In genomic region chr9:83927591-83927990, GRCh38 we compare ENCODE assay signal across 30 cellular contexts.
"Had no signal": no experiment of that assay in that cellular context is flagged by ENCODE, and none has a peak within 500 bp of the region (broad histone marks: within the 10 kb centered on the region; RNA-seq: fewer than 3 reads in every experiment).

No MANE protein-coding gene starts in this region.

- H3K27me3 ChIP-seq: neutrophil, pancreas, spleen, suprapubic skin, testis, tibial artery, transverse colon, upper lobe of right lung, uterus had no signal

- H3K4me2 ChIP-seq: smooth muscle cell had no signal

- DNase-seq: naive thymus-derived CD8-positive, alpha-beta T cell; nephron progenitor cell; nucleus accumbens; pancreas; psoas muscle; right cardiac atrium; spleen; stimulated activated CD4-positive, alpha-beta T cell treated with anti-CD3 and anti-CD28 coated beads, Interleukin-12 subunit alpha, Interleukin-12 subunit beta, amount 100 ng/mL, for 4 hours; stimulated activated CD4-positive, alpha-beta T cell treated with anti-CD3 and anti-CD28 coated beads, Interleukin-1b, Interleukin-23, amount 100 ng/mL, for 48 hours; stimulated activated CD4-positive, alpha-beta T cell treated with anti-CD3 and anti-CD28 coated beads, Interleukin-4, amount 100 ng/mL, for 1 hour; stimulated activated CD4-positive, alpha-beta T cell treated with anti-CD3 and anti-CD28 coated beads, Interleukin-4, amount 100 ng/mL, for 4 hours; stimulated activated CD8-positive, alpha-beta memory T cell treated with anti-CD3 and anti-CD28 coated beads, Interleukin-4, amount 100 ng/mL, for 48 hours; stimulated activated naive CD4-positive, alpha-beta T cell; stimulated activated naive CD8-positive, alpha-beta T cell treated with anti-CD3 and anti-CD28 coated beads, Interleukin-15, amount 100 ng/mL, for 72 hours; stimulated activated naive CD8-positive, alpha-beta T cell treated with anti-CD3 and anti-CD28 coated beads, Interleukin-15, Interleukin-2, amounts not matched to agents 100 U/mL and 50 U/mL, for 24 hours; substantia nigra; testis; tibial artery; transverse colon; upper lobe of right lung; uterus had no signal

- H3K27ac ChIP-seq: neutrophil, pancreas, psoas muscle, skin epidermis, spleen, suprapubic skin, testis, tibial artery, transverse colon, upper lobe of right lung, uterus had no signal

- H3K4me3 ChIP-seq: pancreas, psoas muscle, skin epidermis, smooth muscle cell, spleen, suprapubic skin, testis, tibial artery, transverse colon, upper lobe of right lung, uterus had no signal

- FAIRE-seq: pancreas had no signal

- H3K9me3 Mint-ChIP-seq: naive thymus-derived CD8-positive, alpha-beta T cell; natural killer cell treated with Interleukin-12 subunit alpha and Interleukin-12 subunit beta and Interleukin-15 and Interleukin-18, amount 100 ng/mL, for 72 hours; nephron progenitor cell; neural crest cell; stimulated activated memory B cell treated with anti-CD40 and anti-IgM and Interleukin-4, amounts not matched to agents 10 μg/mL and 1 μg/mL and 100 μg/mL, for 72 hours; stimulated activated naive CD8-positive, alpha-beta T cell treated with anti-CD3 and anti-CD28 coated beads, Interleukin-15, amount 100 ng/mL, for 72 hours; type B pancreatic cell had no signal

- H3K36me3 ChIP-seq: neutrophil, pancreas, spleen, suprapubic skin, tibial artery, transverse colon, upper lobe of right lung, uterus had no signal

- H3K36me3 Mint-ChIP-seq: naive thymus-derived CD8-positive, alpha-beta T cell; natural killer cell treated with Interleukin-12 subunit alpha and Interleukin-12 subunit beta and Interleukin-15 and Interleukin-18, amount 100 ng/mL, for 72 hours; stimulated activated memory B cell treated with anti-CD40 and anti-IgM and Interleukin-4, amounts not matched to agents 10 μg/mL and 1 μg/mL and 100 μg/mL, for 72 hours; type B pancreatic cell had no signal

- H3K4me1 Mint-ChIP-seq: nephron progenitor cell, neural crest cell had no signal

- ATAC-seq: naive thymus-derived CD8-positive, alpha-beta T cell; natural killer cell treated with Interleukin-12 subunit alpha and Interleukin-12 subunit beta and Interleukin-15 and Interleukin-18, amount 100 ng/mL, for 72 hours; pancreas; psoas muscle; right cardiac atrium; sciatic nerve; stimulated activated memory B cell treated with anti-CD40 and anti-IgM and Interleukin-4, amounts not matched to agents 10 μg/mL and 1 μg/mL and 100 μg/mL, for 72 hours; stimulated activated naive CD8-positive, alpha-beta T cell treated with anti-CD3 and anti-CD28 coated beads, Interleukin-15, amount 100 ng/mL, for 72 hours; stimulated activated naive CD8-positive, alpha-beta T cell treated with anti-CD3 and anti-CD28 coated beads, Interleukin-15, Interleukin-2, amounts not matched to agents 100 U/mL and 50 U/mL, for 24 hours; upper lobe of right lung had no signal

- H3K9me3 ChIP-seq: neutrophil, pancreas, psoas muscle, spleen, suprapubic skin, testis, tibial artery, transverse colon, upper lobe of right lung, uterus had no signal

- H3K4me3 Mint-ChIP-seq: naive thymus-derived CD8-positive, alpha-beta T cell; natural killer cell treated with Interleukin-12 subunit alpha and Interleukin-12 subunit beta and Interleukin-15 and Interleukin-18, amount 100 ng/mL, for 72 hours; nephron progenitor cell; neural crest cell; stimulated activated memory B cell treated with anti-CD40 and anti-IgM and Interleukin-4, amounts not matched to agents 10 μg/mL and 1 μg/mL and 100 μg/mL, for 72 hours; stimulated activated naive CD8-positive, alpha-beta T cell treated with anti-CD3 and anti-CD28 coated beads, Interleukin-15, amount 100 ng/mL, for 72 hours; type B pancreatic cell had no signal

- H3K27me3 Mint-ChIP-seq: naive thymus-derived CD8-positive, alpha-beta T cell; natural killer cell treated with Interleukin-12 subunit alpha and Interleukin-12 subunit beta and Interleukin-15 and Interleukin-18, amount 100 ng/mL, for 72 hours; stimulated activated memory B cell treated with anti-CD40 and anti-IgM and Interleukin-4, amounts not matched to agents 10 μg/mL and 1 μg/mL and 100 μg/mL, for 72 hours; stimulated activated naive CD8-positive, alpha-beta T cell treated with anti-CD3 and anti-CD28 coated beads, Interleukin-15, amount 100 ng/mL, for 72 hours; type B pancreatic cell had no signal

- H3K4me1 ChIP-seq: pancreas, psoas muscle, testis, tibial artery, transverse colon, upper lobe of right lung, uterus had no signal

- H3K27ac Mint-ChIP-seq: natural killer cell treated with Interleukin-12 subunit alpha and Interleukin-12 subunit beta and Interleukin-15 and Interleukin-18, amount 100 ng/mL, for 72 hours; nephron progenitor cell; stimulated activated memory B cell treated with anti-CD40 and anti-IgM and Interleukin-4, amounts not matched to agents 10 μg/mL and 1 μg/mL and 100 μg/mL, for 72 hours; type B pancreatic cell had no signal
